ENCODE assay signal across 1 cellular context in genomic region chr7:144854839-144855424, GRCh38.
TF ChIP-seq lines count a peak whose summit lies in the region.

No MANE protein-coding gene starts in this region.

TF ChIP-seq in Ishikawa, 13 proteins besides CTCF, POLR2A, EP300 and RAD21 (continued from another document):
- TF ChIP-seq YY1 (IDR thresholded peaks at IDR 0.05; ENCODE audit: low read depth) (no peak), EGR1 (IDR thresholded peaks at IDR 0.05) (no peak), TEAD4 (IDR thresholded peaks at IDR 0.05) (no peak), FOXM1 (IDR thresholded peaks at IDR 0.05; ENCODE audit: borderline replicate concordance, low read depth) (no peak), TAF1 (IDR thresholded peaks at IDR 0.05; ENCODE audit: low read depth) (no peak)
